Comparison of ENCODE assay signal across 2 cellular contexts in genomic region chr5:95759005-95759404, GRCh38.
TF ChIP-seq lines count a peak whose summit lies in the region.

No MANE protein-coding gene starts in this region.

TF ChIP-seq in SK-N-SH, 30 proteins besides CTCF, POLR2A, EP300 and RAD21 (continued from another document):
- TF ChIP-seq REST (IDR thresholded peaks at IDR 0.05; ENCODE audit: low read depth, low read length) (no peak), RCOR1 (IDR thresholded peaks at IDR 0.05; ENCODE audit: low read length) (no peak), PBX3 (IDR thresholded peaks at IDR 0.05) (no peak), FOXJ3 (CRISPR knock-in tag; IDR thresholded peaks at IDR 0.05) (no peak), MAX (IDR thresholded peaks at IDR 0.05; ENCODE audit: low read depth) (no peak), SIN3A (IDR thresholded peaks at IDR 0.05; ENCODE audit: borderline replicate concordance, low read depth, low read length) (no peak), TEAD4 (IDR thresholded peaks at IDR 0.05; ENCODE audit: borderline replicate concordance, insufficient read depth) (no peak), EZH2phosphoT487 (IDR thresholded peaks at IDR 0.05; ENCODE audit: borderline replicate concordance, low read depth) (no peak), MXI1 (IDR thresholded peaks at IDR 0.05; ENCODE audit: low read depth, low read length) (no peak)

TF ChIP-seq in SK-N-SH treated with all-trans-retinoic acid at 6 μM for 48 hours, 23 proteins besides CTCF, POLR2A, EP300 and RAD21 (continued from another document):
- no peak for TF ChIP-seq PATZ1 (CRISPR knock-in tag; IDR thresholded peaks at IDR 0.05; ENCODE audit: borderline replicate concordance)
- TF ChIP-seq ARNTL (CRISPR knock-in tag; IDR thresholded peaks at IDR 0.05; ENCODE audit: borderline replicate concordance, low read depth), result no peak
- TF ChIP-seq TCF4 (CRISPR knock-in tag; IDR thresholded peaks at IDR 0.05; ENCODE audit: borderline replicate concordance), result no peak
- TF ChIP-seq RARB (CRISPR knock-in tag; IDR thresholded peaks at IDR 0.05), result no peak
- no peak for TF ChIP-seq CSRNP3 (CRISPR knock-in tag; IDR thresholded peaks at IDR 0.05)
